In genomic region chr6:78598966-78599365, GRCh38 we compare ENCODE assay signal across 13 cellular contexts.
DNase-seq lines count a peak whose midpoint lies in the region; ATAC-seq and TF ChIP-seq lines count a peak whose summit lies in the region.
"Had no signal": no experiment of that assay in that cellular context is flagged by ENCODE, and none has a peak within 500 bp of the region (broad histone marks: within the 10 kb centered on the region; RNA-seq: fewer than 3 reads in every experiment).

No MANE protein-coding gene starts in this region.

- ATAC-seq in left cardiac atrium (peak; percentile 34 to 65), left ventricle myocardium superior (no peak), HG03565 (IDR thresholded peaks at IDR 0.05; ENCODE audit: unreplicated experiment) (no peak)
- ATAC-seq: activated CD8-positive, alpha-beta memory T cell treated with anti-CD3 and anti-CD28 coated beads, Interleukin-2, amount 10 ng/mL, durations not matched to agents 7 days and 5 days had no signal

- no peak for TF ChIP-seq POLR2A in uterus (IDR thresholded peaks at IDR 0.05)

- no peak for TF ChIP-seq CTCF in uterus (IDR thresholded peaks at IDR 0.05)

- H3K9me3 ChIP-seq in adipocyte (ENCODE audit: control insufficient read depth, low read length) (no peaks in the 10 kb centered on the region), uterus (no peaks in the 10 kb centered on the region)
- H3K9me3 ChIP-seq: thyroid gland had no signal

- H3K27me3 ChIP-seq in adipocyte (replicated peaks; ENCODE audit: control insufficient read depth, insufficient read depth, low read length) (no peaks in the 10 kb centered on the region), uterus (no peaks in the 10 kb centered on the region)
- H3K27me3 ChIP-seq: neural progenitor cell, thyroid gland had no signal

- peak overlapping the region; percentile 10 to 65 for H3K27ac ChIP-seq in uterus
- H3K27ac ChIP-seq: neural progenitor cell, SK-N-MC, thyroid gland had no signal

- DNase-seq in left cardiac atrium (no peak), left ventricle myocardium superior (no peak), adipocyte (ENCODE audit: low read depth) (peak; percentile 59), globus pallidus (ENCODE audit: low spot score) (peak; percentile 2), uterus (peak in 1 of 2 donors; percentile 43)
- no peak for DNase-seq in activated CD4-positive, alpha-beta T cell treated with anti-CD3 and anti-CD28 coated beads, Interleukin-2, amount 50 U/mL, for 4 hours
- DNase-seq in stimulated activated CD4-positive, alpha-beta T cell treated with anti-CD3 and anti-CD28 coated beads, Interleukin-15, amount 100 ng/mL, for 24 hours: no peak
- DNase-seq: activated CD8-positive, alpha-beta memory T cell treated with anti-CD3 and anti-CD28 coated beads, Interleukin-2, amount 10 ng/mL, durations not matched to agents 7 days and 5 days; NCI-H446 treated with DMSO at 0.1 percent for 48 hours; thyroid gland had no signal

- H3K4me1 ChIP-seq in adipocyte (ENCODE audit: control insufficient read depth, insufficient read depth, low read length) (peaks cover 3% of the 10 kb centered on the region), uterus (no peaks in the 10 kb centered on the region)
- H3K4me1 ChIP-seq: neural progenitor cell, thyroid gland had no signal

- no peak overlapping the region for H3K9ac ChIP-seq in adipocyte (ENCODE audit: low read length)
- H3K9ac ChIP-seq: neural progenitor cell had no signal

- intact Hi-C loops in left cardiac atrium (cut with DNase I) (no loop called here), left ventricle myocardium superior (cut with micrococcal nuclease) (no loop called here), uterus (cut with DNase I; ENCODE audit: low total_unique reads) (no loop called here)

- H3K36me3 ChIP-seq in adipocyte (ENCODE audit: control insufficient read depth, insufficient read depth, low read length, severe bottlenecking) (no peaks in the 10 kb centered on the region), uterus (no peaks in the 10 kb centered on the region)
- H3K36me3 ChIP-seq: neural progenitor cell, thyroid gland had no signal

- H3K4me3 ChIP-seq in adipocyte (ENCODE audit: low read length): no peak overlapping the region
- H3K4me3 ChIP-seq in uterus: no peak overlapping the region
- H3K4me3 ChIP-seq: neural progenitor cell, SK-N-MC, thyroid gland had no signal

Comparison
In these comparisons a context has a peak if more than half of its experiments do, and no peak if none do; other contexts are left out.
1. ATAC-seq: peak in left cardiac atrium (2 of 2); none in left ventricle myocardium superior (single experiment) and HG03565 (single experiment).
2. DNase-seq: peak in adipocyte (single experiment) and globus pallidus (single experiment); none in left cardiac atrium (single experiment), left ventricle myocardium superior (single experiment), activated CD4-positive, alpha-beta T cell treated with anti-CD3 and anti-CD28 coated beads, Interleukin-2, amount 50 U/mL, for 4 hours (0 of 2) and stimulated activated CD4-positive, alpha-beta T cell treated with anti-CD3 and anti-CD28 coated beads, Interleukin-15, amount 100 ng/mL, for 24 hours (single experiment).